In genomic region chr6:28403923-28404322, GRCh38 we compare ENCODE assay signal across 1 cellular context. TPM values are rescaled to one million over a fixed set of nuclear protein-coding genes. Genes with fewer than 3 reads are reported as not detected.
"Had no signal": no experiment of that assay in that cellular context is flagged by ENCODE, and none has a peak within 500 bp of the region (broad histone marks: within the 10 kb centered on the region; RNA-seq: fewer than 3 reads in every experiment).

No MANE protein-coding gene starts in this region.

RNA-seq across cellular contexts. Expression of gene ZSCAN23, which starts 39.4 kb away (rescaled TPM):
- polyA plus RNA-seq: foreskin keratinocyte had no signal
